Comparison of ENCODE assay signal across 21 cellular contexts in the genomic region with DNA sequence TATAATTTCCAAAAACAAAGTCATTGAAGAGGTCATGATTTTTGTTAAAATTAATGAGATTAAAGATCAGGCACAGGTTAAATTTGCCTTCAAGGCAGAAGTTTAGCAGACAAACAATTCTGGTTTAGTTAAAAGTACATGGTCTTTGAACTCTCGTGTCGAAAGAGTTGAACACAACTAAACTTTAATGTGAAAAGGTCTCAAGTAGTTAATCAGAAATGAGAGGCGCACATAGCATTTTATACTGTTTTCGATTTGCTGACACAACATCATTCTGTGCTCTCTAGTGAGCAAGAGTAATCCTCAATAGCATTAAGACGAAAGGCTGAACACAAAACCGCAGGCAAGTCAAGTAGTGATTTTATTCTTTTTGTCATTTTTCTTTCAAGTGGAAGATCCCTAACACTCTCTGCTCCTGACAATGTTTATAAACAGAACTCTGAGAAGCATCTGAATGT. TPM values are rescaled to one million over a fixed set of nuclear protein-coding genes. Genes with fewer than 3 reads are reported as not detected.
A peak's percentile ranks its signal among the peaks of the same experiment; 100 is the strongest.
DNase-seq lines count a peak whose midpoint lies in the region; ATAC-seq and TF ChIP-seq lines count a peak whose summit lies in the region.
"Had no signal": no experiment of that assay in that cellular context is flagged by ENCODE, and none has a peak within 500 bp of the region (broad histone marks: within the 10 kb centered on the region; RNA-seq: fewer than 3 reads in every experiment).

No MANE protein-coding gene starts in this region.

- peak; percentile 41 for DNase-seq in kidney tubule cell (ENCODE audit: low spot score)
- DNase-seq in neural progenitor cell (ENCODE audit: low spot score): peak; percentile 31
- DNase-seq in coronary artery (ENCODE audit: low spot score): no peak
- DNase-seq: DND-41, GOT3, NCI-H1105 treated with DMSO at 0.1 percent for 48 hours, NCI-H1694 treated with DMSO at 0.1 percent for 48 hours, NCI-H2107, NCI-H2227 treated with DMSO at 0.1 percent for 48 hours, NCI-H524, PC-3, RPMI8226, SHP77 treated with DMSO at 0.1 percent for 48 hours, SK-N-SH had no signal

- no peak for TF ChIP-seq CTCF in neural progenitor cell (IDR thresholded peaks at IDR 0.05)
- no peak for TF ChIP-seq CTCF in coronary artery (IDR thresholded peaks at IDR 0.05)

- H3F3A ChIP-seq in neural progenitor cell (ENCODE audit: low read depth): no peaks in the 10 kb centered on the region

- peaks cover 59% of the 10 kb centered on the region for H3K79me2 ChIP-seq in neural progenitor cell (ENCODE audit: low read depth)

- H3K9me3 ChIP-seq in endocrine pancreas (ENCODE audit: control insufficient read depth, low read length) (no peaks in the 10 kb centered on the region), neural progenitor cell (ENCODE audit: low read depth) (no peaks in the 10 kb centered on the region)
- H3K9me3 ChIP-seq: SK-N-SH had no signal

- H3K27me3 ChIP-seq in endocrine pancreas (ENCODE audit: control insufficient read depth, insufficient read depth, low read length) (no peaks in the 10 kb centered on the region), neural progenitor cell (no peaks in the 10 kb centered on the region)

- H3K4me1 ChIP-seq in endocrine pancreas (ENCODE audit: control insufficient read depth, insufficient read depth, low read length) (peaks cover 28% of the 10 kb centered on the region), neural progenitor cell (peaks cover 36% of the 10 kb centered on the region)

- H3K36me3 ChIP-seq in endocrine pancreas (ENCODE audit: control insufficient read depth, insufficient read depth, low read length) (no peaks in the 10 kb centered on the region), neural progenitor cell (no peaks in the 10 kb centered on the region)

- no peak overlapping the region for H2AFZ ChIP-seq in neural progenitor cell (replicated peaks)

- H3K4me2 ChIP-seq in neural progenitor cell: peak overlapping the region; percentile 13
- H3K4me2 ChIP-seq: SK-N-SH had no signal

- H3K36me3 Mint-ChIP-seq in neural progenitor cell: peaks cover 10% of the 10 kb centered on the region

- no peak for ATAC-seq in GM19395 (IDR thresholded peaks at IDR 0.05; ENCODE audit: unreplicated experiment)
- no peak for ATAC-seq in GM19351 (IDR thresholded peaks at IDR 0.05; ENCODE audit: unreplicated experiment)
- no peak for ATAC-seq in GM21529 (IDR thresholded peaks at IDR 0.05; ENCODE audit: unreplicated experiment)
- ATAC-seq: HCT116, PC-3 had no signal

- H3K27ac ChIP-seq in neural progenitor cell: peak overlapping the region; percentile 16
- H3K27ac ChIP-seq in coronary artery: no peak overlapping the region

- peak overlapping the region; percentile 35 for H3K27ac Mint-ChIP-seq in neural progenitor cell

- peaks cover 12% of the 10 kb centered on the region for H3K4me1 Mint-ChIP-seq in neural progenitor cell

- H3K9me3 Mint-ChIP-seq in neural progenitor cell: peaks cover 7% of the 10 kb centered on the region

- H3K9ac ChIP-seq in endocrine pancreas (ENCODE audit: control insufficient read depth, insufficient read depth, low read length) (no peak overlapping the region), neural progenitor cell (no peak overlapping the region)
- H3K9ac ChIP-seq: SK-N-SH had no signal

- H4K20me1 ChIP-seq in neural progenitor cell (ENCODE audit: low read depth): peaks cover 21% of the 10 kb centered on the region

- H3K4me3 Mint-ChIP-seq in neural progenitor cell: no peak overlapping the region
- H3K4me3 Mint-ChIP-seq: CD14-positive monocyte had no signal

- H3K27me3 Mint-ChIP-seq in neural progenitor cell (ENCODE audit: insufficient read depth, low read depth): peaks cover 3% of the 10 kb centered on the region

- H3K4me3 ChIP-seq in endocrine pancreas (ENCODE audit: control insufficient read depth, insufficient read depth, low read length) (peak overlapping the region; percentile 45), neural progenitor cell (no peak overlapping the region), coronary artery (no peak overlapping the region)

RNA-seq across cellular contexts. Expression of a gene that starts 49.9 kb away (rescaled TPM):
- 14.1 and 17.1 TPM in 2 replicates for total RNA-seq in neural progenitor cell (ENCODE audit: low replicate concordance)
- total RNA-seq: G401 had no signal
